ENCODE assay signal across 27 cellular contexts in the genomic region with DNA sequence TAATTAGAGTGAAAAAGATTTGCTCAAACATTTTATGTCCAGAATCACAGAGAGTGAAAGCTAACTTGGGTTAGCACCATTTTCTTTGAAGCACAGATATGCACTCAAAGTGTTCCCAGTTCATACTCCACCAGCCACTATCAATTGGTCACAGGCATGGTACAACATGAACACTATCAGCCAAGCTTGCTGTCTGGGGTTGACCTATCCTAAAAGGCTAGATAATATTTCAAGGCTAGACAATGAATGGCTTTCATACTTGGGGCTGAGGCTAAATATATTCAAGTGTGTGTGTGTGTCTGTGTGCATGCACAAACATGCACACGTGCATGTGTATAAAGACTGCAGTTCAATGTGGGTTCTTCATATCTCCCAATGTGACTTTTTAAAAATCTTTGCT.
"Had no signal": no experiment of that assay in that cellular context is flagged by ENCODE, and none has a peak within 500 bp of the region (broad histone marks: within the 10 kb centered on the region; RNA-seq: fewer than 3 reads in every experiment).

No MANE protein-coding gene starts in this region.

- DNase-seq: naive thymus-derived CD4-positive, alpha-beta T cell; natural killer cell; occipital lobe; ovary; posterior cingulate gyrus; psoas muscle; right cardiac atrium; right lobe of liver; sigmoid colon; small intestine; stimulated activated CD4-positive, alpha-beta T cell treated with anti-CD3 and anti-CD28 coated beads, Interleukin-15, amount 100 ng/mL, for 24 hours; stimulated activated CD4-positive, alpha-beta T cell treated with anti-CD3 and anti-CD28 coated beads, Interleukin-2, amount 100 ng/mL, for 24 hours; stimulated activated CD4-positive, alpha-beta T cell treated with anti-CD3 and anti-CD28 coated beads, Interleukin-2, amount 100 ng/mL, for 48 hours; stimulated activated CD4-positive, alpha-beta T cell treated with anti-CD3 and anti-CD28 coated beads, Interleukin-4, amount 100 ng/mL, for 4 hours; stimulated activated CD8-positive, alpha-beta memory T cell treated with anti-CD3 and anti-CD28 coated beads, Interleukin-4, amount 100 ng/mL, for 48 hours; stimulated activated naive CD4-positive, alpha-beta T cell; stimulated activated naive CD8-positive, alpha-beta T cell treated with anti-CD3 and anti-CD28 coated beads, Interleukin-15, amount 100 ng/mL, for 72 hours; stimulated activated naive CD8-positive, alpha-beta T cell treated with anti-CD3 and anti-CD28 coated beads, Interleukin-15, Interleukin-2, amounts not matched to agents 100 U/mL and 50 U/mL, for 24 hours; substantia nigra; thyroid gland; trophoblast cell; upper lobe of left lung had no signal

- H3K36me3 ChIP-seq: neural progenitor cell, ovary, right lobe of liver, sigmoid colon, thoracic aorta, thyroid gland, tibial nerve, upper lobe of left lung, vagina had no signal

- H3K27me3 ChIP-seq: neural progenitor cell, ovary, right lobe of liver, sigmoid colon, thyroid gland, tibial nerve, upper lobe of left lung, vagina had no signal

- H3K27ac ChIP-seq: neural progenitor cell, ovary, parathyroid adenoma, psoas muscle, right lobe of liver, sigmoid colon, thoracic aorta, thyroid gland, tibial nerve, upper lobe of left lung, vagina had no signal

- H3K4me1 ChIP-seq: neural progenitor cell, parathyroid adenoma, psoas muscle, right lobe of liver, sigmoid colon, thyroid gland, upper lobe of left lung, vagina had no signal

- H3K9me3 ChIP-seq: ovary, psoas muscle, right lobe of liver, sigmoid colon, thoracic aorta, thyroid gland, tibial nerve, upper lobe of left lung, vagina had no signal

- H3K4me3 ChIP-seq: neural progenitor cell, ovary, psoas muscle, right lobe of liver, sigmoid colon, thoracic aorta, thyroid gland, tibial nerve, upper lobe of left lung, vagina had no signal
